Comparison of ENCODE assay signal across 9 cellular contexts in genomic region chr3:39812537-39812936, GRCh38. TPM values are rescaled to one million over a fixed set of nuclear protein-coding genes. Genes with fewer than 3 reads are reported as not detected.
DNase-seq lines count a peak whose midpoint lies in the region; ATAC-seq, FAIRE-seq and TF ChIP-seq lines count a peak whose summit lies in the region.
"Had no signal": no experiment of that assay in that cellular context is flagged by ENCODE, and none has a peak within 500 bp of the region (broad histone marks: within the 10 kb centered on the region; RNA-seq: fewer than 3 reads in every experiment).

No MANE protein-coding gene starts in this region.

- FAIRE-seq in K562 (lab: Jason Lieb, UNC), result peak; percentile 55

- peak in 1 of 2 experiments; percentile 30; a peak in 2 of 4 replicates for TF ChIP-seq RAD21 in K562 (CRISPR knock-in tag; conservative IDR thresholded peaks at IDR 0.05 in 1 of 2, IDR thresholded peaks at IDR 0.05 in 1 of 2)

- H3K4me1 ChIP-seq in K562 (replicated peaks in 1 of 2; ENCODE audit: control insufficient read depth in 2 of 2, insufficient read depth in 2 of 2, low read length in 2 of 2), result peaks cover 0 to 15% of the 10 kb centered on the region in 2 experiments; a peak in 2 of 5 replicates
- H3K4me1 ChIP-seq in lower lobe of right lung, result peaks cover 15% of the 10 kb centered on the region

- in situ Hi-C loops in Caki2 (cut with HindIII; ENCODE audit: low pct_unique_long_range_greater_than_20kb, low sequenced_read_pairs), result no loop called here
- in situ Hi-C loops in K562 (cut with MboI), result no loop called here

- H3K36me3 ChIP-seq in K562 (ENCODE audit: control insufficient read depth, insufficient read depth, low read length) (no peaks in the 10 kb centered on the region), lower lobe of right lung (no peaks in the 10 kb centered on the region)

- H3K9me3 ChIP-seq in K562 (replicated peaks; ENCODE audit: control insufficient read depth, insufficient read depth, low read depth, low read length), result no peaks in the 10 kb centered on the region
- no peaks in the 10 kb centered on the region for H3K9me3 ChIP-seq in lower lobe of right lung

- no peaks in the 10 kb centered on the region for H3K9me1 ChIP-seq in K562 (ENCODE audit: control insufficient read depth, insufficient read depth, low read length)

- H3K27ac ChIP-seq in K562 (ENCODE audit: extremely low read depth, low read depth, low read length) (no peak overlapping the region), lower lobe of right lung (no peak overlapping the region)

- no peak for TF ChIP-seq POLR2A in K562 (conservative IDR thresholded peaks at IDR 0.05)

- H3K79me2 ChIP-seq in K562 (ENCODE audit: control insufficient read depth, insufficient read depth, low read length), result no peaks in the 10 kb centered on the region

- CTCF ChIA-PET in HEK293T (lab: Yijun Ruan, JAX), result interaction anchor here (0.9 kb wide), 1 partner anchor 19 kb away, joined by 3 read pairs; no protein-coding TSS in a partner anchor
- CTCF ChIA-PET in K562 (lab: Yijun Ruan, JAX; ENCODE audit: low intra/inter-chr PET ratio), result no interaction called here

- no peak overlapping the region for H2AFZ ChIP-seq in K562 (ENCODE audit: low read depth, low read length)

- H4K20me1 ChIP-seq in K562 (replicated peaks; ENCODE audit: control insufficient read depth, insufficient read depth, low read length), result 0 out of 2 replicates have a peak, but pooled peaks cover 3% of the 10 kb centered on the region

- TF ChIP-seq CTCF in K562 (IDR thresholded peaks at IDR 0.05 in 2 of 3, conservative IDR thresholded peaks at IDR 0.05 in 1 of 3; ENCODE audit: insufficient read depth in 2 of 3, low read depth in 1 of 3, low read length in 3 of 3) (peak in 2 of 3 experiments; percentile 44 to 47; a peak in 4 of 6 replicates), lower lobe of right lung (IDR thresholded peaks at IDR 0.05) (peak; percentile 30)

- DNase-seq in Caki2 (ENCODE audit: low read depth) (peak; percentile 2), HEK293T (ENCODE audit: extremely low spot score) (no peak), K562 (ENCODE audit: extremely low read depth in 1 of 4, low spot score in 3 of 4) (peak in 1 of 4 experiments; percentile 12), lower lobe of right lung (no peak), T-helper 9 cell (no peak), NCI-H1694 treated with DMSO at 0.1 percent for 48 hours (lab: John Stamatoyannopoulos, UW) (no peak), CD1c-positive myeloid dendritic cell (ENCODE audit: extremely low spot score) (no peak)
- no peak for DNase-seq in activated CD4-positive, alpha-beta T cell treated with anti-CD3 and anti-CD28 coated beads for 4 hours
- DNase-seq: activated CD8-positive, alpha-beta memory T cell treated with anti-CD3 and anti-CD28 coated beads for 24 hours had no signal

- intact Hi-C loops in K562 (cut with micrococcal nuclease) (loop anchor here (10.0 kb wide), 3 partner anchors 182 to 502 kb away; no protein-coding TSS in a partner anchor), lower lobe of right lung (cut with DNase I) (no loop called here)

- BruUV-seq in K562 (replicated peaks; lab: Mats Ljungman, UMichigan), result no TSS peak

- no peak overlapping the region for H3K4me2 ChIP-seq in K562 (ENCODE audit: insufficient read depth, low read length)

- H3K9ac ChIP-seq in K562 (ENCODE audit: insufficient read depth in 1 of 2, low read depth in 2 of 2, low read length in 2 of 2), result no peak overlapping the region

- ATAC-seq in K562, result no peak
- no peak for ATAC-seq in lower lobe of right lung

- WGBS in K562 (ENCODE audit: insufficient coverage, low coverage, missing lambda C conversion rate), result 3% methylated on average over 2 of the region's 2 CpGs

- POLR2A ChIA-PET in HEK293T (lab: Yijun Ruan, JAX), result no interaction called here
- POLR2A ChIA-PET in K562 (lab: Yijun Ruan, JAX), result no interaction called here

- TF ChIP-seq EP300 in K562 (IDR thresholded peaks at IDR 0.05; ENCODE audit: low read length), result no peak

- H3K27me3 ChIP-seq in K562 (ENCODE audit: control insufficient read depth in 2 of 2, insufficient read depth in 2 of 2, low read length in 2 of 2), result peaks cover 2 to 29% of the 10 kb centered on the region in 2 experiments; a peak in 3 of 5 replicates
- H3K27me3 ChIP-seq in lower lobe of right lung (ENCODE audit: low read depth), result peaks cover 35% of the 10 kb centered on the region

- no peak overlapping the region for H3K4me3 ChIP-seq in K562
- H3K4me3 ChIP-seq in lower lobe of right lung, result no peak overlapping the region

TF ChIP-seq in HEK293T, 16 proteins besides CTCF, POLR2A, EP300 and RAD21:
- TF ChIP-seq FOXM1 (IDR thresholded peaks at IDR 0.05; ENCODE audit: borderline replicate concordance) (no peak), PKNOX1 (IDR thresholded peaks at IDR 0.05) (peak; percentile 38; the same call in 1 of the 2 replicates)

TF ChIP-seq in K562, 482 proteins besides CTCF, POLR2A, EP300 and RAD21 (continues in another document):
- TF ChIP-seq ZNF408 (CRISPR knock-in tag; IDR thresholded peaks at IDR 0.05; ENCODE audit: low read depth) (no peak), PKNOX1 (IDR thresholded peaks at IDR 0.05) (0 out of 2 replicates have a peak, but pooled peaks have one; percentile 16), ZFP36 (IDR thresholded peaks at IDR 0.05; ENCODE audit: low read depth, low read length, partially characterized antibody) (no peak), CREB3 (tag; conservative IDR thresholded peaks at IDR 0.05; ENCODE audit: low read depth) (no peak), CTCFL (IDR thresholded peaks at IDR 0.05; ENCODE audit: borderline replicate concordance, insufficient read depth, low read depth, low read length, poor library complexity, severe bottlenecking) (peak; percentile 23), XRCC4 (IDR thresholded peaks at IDR 0.05; ENCODE audit: extremely low read depth, insufficient read depth, insufficient read length) (no peak), KLF16 (IDR thresholded peaks at IDR 0.05) (no peak), ELF4 (CRISPR knock-in tag; IDR thresholded peaks at IDR 0.05) (no peak)

RNA-seq across cellular contexts. Expression of gene MYRIP, which starts 3.1 kb away (rescaled TPM):
- total RNA-seq in Caki2 (2014; rRNA removed; shearing (Covaris generic); ENCODE audit: low replicate concordance), result 0.07 and 1.5 TPM in 2 replicates
- total RNA-seq in K562 (2011; cell fraction: chromatin; rRNA removed; ENCODE audit: low replicate concordance), result not detected in 2 replicates
- not detected in 2 replicates for total RNA-seq in K562 (2011; cell fraction: nucleolus; rRNA removed)
- total RNA-seq in K562 (2011; cell fraction: nucleoplasm; rRNA removed), result 0.46 TPM in 1 of 2 replicates, not detected in the other
- total RNA-seq in K562 (2014; rRNA removed), result 0.04 TPM in 1 of 2 replicates, not detected in the other
- not detected in 2 replicates for total RNA-seq in K562 (2014; rRNA removed; fragmentation: Illumina TruSeq; extraction: Trizol)
- not detected in 2 replicates for total RNA-seq in K562 (2015; rRNA removed; fragmentation: Illumina TruSeq; extraction: Trizol)
- 0.07 TPM in 1 of 2 replicates, not detected in the other for total RNA-seq in K562 (2021)
- polyA plus RNA-seq in K562 (2011; rRNA removed), result not detected in 2 replicates
- 0.01 and 0.03 TPM in 2 replicates for polyA plus RNA-seq in K562 (2011; cell fraction: cytosol; rRNA removed)
- polyA plus RNA-seq in K562 (2011; cell fraction: nucleus; rRNA removed), result 0.09 TPM in 1 of 2 replicates, not detected in the other
- polyA plus RNA-seq in K562 (2012), result 0.04 TPM in 1 of 2 replicates, not detected in the other
- polyA plus RNA-seq in K562 (2014; fragmentation: Illumina TruSeq; extraction: Trizol), result 0.12 TPM in 1 of 2 replicates, not detected in the other
- under 1 TPM in 1 of 2 experiments, not detected in 1; 0.03 TPM for polyA plus RNA-seq in K562 (2014; fragmentation: Nextera tagmentation; extraction: Ambion mirVana)
- not detected in 2 replicates for polyA plus RNA-seq in K562 (2014; rRNA removed)
- polyA minus RNA-seq in K562 (2011; rRNA and poly(A)+ RNA removed), result not detected in 2 replicates
- not detected in 2 replicates for polyA minus RNA-seq in K562 (2011; cell fraction: cytosol; rRNA and poly(A)+ RNA removed)
- polyA minus RNA-seq in K562 (2011; cell fraction: nucleus; rRNA and poly(A)+ RNA removed), result under 0.01 TPM in 1 of 2 replicates, not detected in the other
- total RNA-seq in lower lobe of right lung, result 1.8 TPM
